Comparison of ENCODE assay signal across 1 cellular context in genomic region chr18:49843778-49844625, GRCh38.
TF ChIP-seq lines count a peak whose summit lies in the region.

No MANE protein-coding gene starts in this region.

TF ChIP-seq in H1, 55 proteins besides CTCF, POLR2A, EP300 and RAD21:
- TF ChIP-seq SAP30 (IDR thresholded peaks at IDR 0.05; ENCODE audit: insufficient read depth, insufficient replicate concordance, low read length) (no peak), BRCA1 (IDR thresholded peaks at IDR 0.05; ENCODE audit: low read depth, low read length) (no peak)
